26 cellular contexts compared by ENCODE assay signal in genomic region chr1:8607906-8608305, GRCh38.
"Had no signal": no experiment of that assay in that cellular context is flagged by ENCODE, and none has a peak within 500 bp of the region (broad histone marks: within the 10 kb centered on the region; RNA-seq: fewer than 3 reads in every experiment).

No MANE protein-coding gene starts in this region.

- H3K4me3 Mint-ChIP-seq: effector memory CD8-positive, alpha-beta T cell; mesothelial cell of epicardium; naive thymus-derived CD4-positive, alpha-beta T cell; nephron progenitor cell; stimulated activated naive CD8-positive, alpha-beta T cell treated with anti-CD3 and anti-CD28 coated beads, Interleukin-15, amount 100 ng/mL, for 72 hours had no signal

- H3K36me3 ChIP-seq: gastrocnemius medialis, heart left ventricle, left lung, prostate gland, right atrium auricular region, suprapubic skin, transverse colon, vagina had no signal

- H3K4me2 ChIP-seq: hepatocyte, smooth muscle cell had no signal

- H3K27me3 ChIP-seq: gastrocnemius medialis, heart left ventricle, hepatocyte, left lung, right atrium auricular region, suprapubic skin, transverse colon, vagina had no signal

- DNase-seq: cortex of kidney; effector memory CD8-positive, alpha-beta T cell; foreskin fibroblast; gastrocnemius medialis; heart left ventricle; kidney; left lung; mesenchymal stem cell; naive thymus-derived CD4-positive, alpha-beta T cell; nephron progenitor cell; nucleus accumbens; stimulated activated CD4-positive, alpha-beta T cell treated with anti-CD3 and anti-CD28 coated beads, Interleukin-12 subunit alpha, Interleukin-12 subunit beta, amount 100 ng/mL, for 4 hours; stimulated activated CD4-positive, alpha-beta T cell treated with anti-CD3 and anti-CD28 coated beads, Interleukin-1b, Interleukin-23, amount 100 ng/mL, for 48 hours; stimulated activated CD4-positive, alpha-beta T cell treated with anti-CD3 and anti-CD28 coated beads, Interleukin-4, amount 100 ng/mL, for 1 hour; stimulated activated CD8-positive, alpha-beta memory T cell treated with anti-CD3 and anti-CD28 coated beads, Interleukin-4, amount 100 ng/mL, for 48 hours; stimulated activated naive CD4-positive, alpha-beta T cell; stimulated activated naive CD8-positive, alpha-beta T cell treated with anti-CD3 and anti-CD28 coated beads, Interleukin-15, amount 100 ng/mL, for 72 hours; transverse colon had no signal

- H3K27me3 Mint-ChIP-seq: effector memory CD8-positive, alpha-beta T cell; naive thymus-derived CD4-positive, alpha-beta T cell; stimulated activated naive CD8-positive, alpha-beta T cell treated with anti-CD3 and anti-CD28 coated beads, Interleukin-15, amount 100 ng/mL, for 72 hours had no signal

- H3K27ac ChIP-seq: gastrocnemius medialis, heart left ventricle, hepatocyte, left lung, prostate gland, right atrium auricular region, suprapubic skin, transverse colon, vagina had no signal

- ATAC-seq: effector memory CD8-positive, alpha-beta T cell; gastrocnemius medialis; heart left ventricle; left lung; naive thymus-derived CD4-positive, alpha-beta T cell; sciatic nerve; stimulated activated naive CD8-positive, alpha-beta T cell treated with anti-CD3 and anti-CD28 coated beads, Interleukin-15, amount 100 ng/mL, for 72 hours had no signal

- H3K27ac Mint-ChIP-seq: effector memory CD8-positive, alpha-beta T cell; mesothelial cell of epicardium; stimulated activated naive CD8-positive, alpha-beta T cell treated with anti-CD3 and anti-CD28 coated beads, Interleukin-15, amount 100 ng/mL, for 72 hours had no signal

- H3K4me3 ChIP-seq: gastrocnemius medialis, heart left ventricle, hepatocyte, left lung, prostate gland, right atrium auricular region, smooth muscle cell, suprapubic skin, transverse colon, vagina had no signal

- H3K9me3 ChIP-seq: gastrocnemius medialis, heart left ventricle, left lung, prostate gland, right atrium auricular region, suprapubic skin, transverse colon, vagina had no signal

- H3K4me1 ChIP-seq: suprapubic skin had no signal

- H3K9me3 Mint-ChIP-seq: effector memory CD8-positive, alpha-beta T cell; mesothelial cell of epicardium; nephron progenitor cell; stimulated activated naive CD8-positive, alpha-beta T cell treated with anti-CD3 and anti-CD28 coated beads, Interleukin-15, amount 100 ng/mL, for 72 hours had no signal

- H2AFZ ChIP-seq: hepatocyte had no signal
